In the genomic region with DNA sequence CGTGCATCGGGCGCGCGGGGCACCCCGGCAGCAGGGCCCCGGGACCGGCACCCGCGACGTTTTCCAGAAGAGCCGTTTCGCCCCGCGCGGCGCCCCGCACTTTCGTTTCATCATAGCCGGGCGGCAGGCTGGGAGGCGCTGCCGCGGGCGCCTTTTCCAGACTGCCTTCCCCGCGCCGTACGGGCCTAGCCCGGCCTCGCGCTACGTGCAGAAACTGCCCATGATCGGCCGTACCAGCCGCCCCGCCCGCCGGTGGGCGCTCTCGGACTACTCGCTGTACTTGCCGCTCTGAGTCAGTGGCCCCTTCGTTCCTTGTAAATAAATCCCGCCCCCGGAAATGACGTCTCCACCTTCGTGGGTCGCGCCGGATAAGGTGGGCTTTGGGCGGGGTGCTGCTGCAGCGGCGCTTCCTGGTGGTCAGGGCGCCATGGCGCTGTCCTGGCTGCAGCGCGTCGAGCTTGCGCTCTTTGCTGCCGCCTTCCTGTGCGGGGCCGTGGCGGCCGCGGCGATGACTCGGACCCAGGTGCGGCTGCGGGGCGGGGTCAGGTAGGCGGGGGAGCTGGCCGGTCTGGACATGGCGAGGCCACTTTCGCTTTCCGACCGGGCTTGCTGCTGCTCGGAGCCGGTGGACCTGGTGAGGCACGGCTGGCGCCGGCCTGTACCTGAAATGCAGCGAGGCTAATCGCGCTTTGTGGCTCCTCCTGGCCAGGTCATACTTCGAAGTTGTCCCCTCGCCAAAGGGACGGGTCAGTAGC, we compare ENCODE assay signal across 9 cellular contexts. TPM values are rescaled to one million over a fixed set of nuclear protein-coding genes. Genes with fewer than 3 reads are reported as not detected.
DNase-seq lines count a peak whose midpoint lies in the region; ATAC-seq, FAIRE-seq and TF ChIP-seq lines count a peak whose summit lies in the region.
"Had no signal": no experiment of that assay in that cellular context is flagged by ENCODE, and none has a peak within 500 bp of the region (broad histone marks: within the 10 kb centered on the region; RNA-seq: fewer than 3 reads in every experiment).

A gene with protein sequence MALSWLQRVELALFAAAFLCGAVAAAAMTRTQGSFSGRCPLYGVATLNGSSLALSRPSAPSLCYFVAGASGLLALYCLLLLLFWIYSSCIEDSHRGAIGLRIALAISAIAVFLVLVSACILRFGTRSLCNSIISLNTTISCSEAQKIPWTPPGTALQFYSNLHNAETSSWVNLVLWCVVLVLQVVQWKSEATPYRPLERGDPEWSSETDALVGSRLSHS (plus strand): TSS at position 398 of the 755 bp plus-strand sequence. CDS start 30 bp downstream, at position 428.

- H3K9me3 Mint-ChIP-seq in central memory CD8-positive, alpha-beta T cell: no peaks in the 10 kb centered on the region

- peaks cover 48% of the 10 kb centered on the region for H3K4me1 Mint-ChIP-seq in central memory CD8-positive, alpha-beta T cell

- ATAC-seq in HG03196 (IDR thresholded peaks at IDR 0.05; ENCODE audit: unreplicated experiment): peak; percentile 66
- ATAC-seq in central memory CD8-positive, alpha-beta T cell (replicated peaks; ENCODE audit: extremely low read depth, poor library complexity, severe bottlenecking): peak; percentile 78

- intact Hi-C loops in kidney (cut with DNase I): loop anchor here (10.0 kb wide), 1 partner anchor 78 kb away; no protein-coding TSS in a partner anchor

- H3K4me3 Mint-ChIP-seq in central memory CD8-positive, alpha-beta T cell: peak within 1 kb of the TSS; percentile 97

- H3K4me1 ChIP-seq in kidney (ENCODE audit: control insufficient read depth in 1 of 2, insufficient read depth in 1 of 2, low read depth in 1 of 2, low read length in 2 of 2): peaks cover 19 to 22% of the 10 kb centered on the region in 2 donors

- H3K27ac Mint-ChIP-seq in central memory CD8-positive, alpha-beta T cell (ENCODE audit: low read depth): peak within 1 kb of the TSS; percentile 91

- H3K4me3 ChIP-seq in kidney (ENCODE audit: low read length in 2 of 2): peak within 1 kb of the TSS; percentile 99 to 100

- TF ChIP-seq POLR2A in GM18951 (IDR thresholded peaks at IDR 0.05; ENCODE audit: extremely low read depth, insufficient read depth, insufficient read length): peak; percentile 99

- H3K9ac ChIP-seq in kidney (ENCODE audit: low read length in 2 of 2): peak within 1 kb of the TSS; percentile 89 to 93

- H3K9me3 ChIP-seq in kidney (ENCODE audit: control insufficient read depth in 1 of 2, low read length in 2 of 2): no peaks in the 10 kb centered on the region

- TF ChIP-seq CTCF in AG09319 (IDR thresholded peaks at IDR 0.05; ENCODE audit: low read depth, low read length) (peak; percentile 64), kidney (IDR thresholded peaks at IDR 0.05; ENCODE audit: borderline replicate concordance, extremely low read depth, insufficient read depth) (peak; percentile 47)

- FAIRE-seq in kidney (lab: Jason Lieb, UNC): no peak
- FAIRE-seq: colon had no signal

- DNase-seq in AG09319 (ENCODE audit: extremely low read depth, low read depth): peak; percentile 89
- peak; percentile 92 for DNase-seq in NCI-H345 treated with DMSO at 0.1 percent for 48 hours (lab: John Stamatoyannopoulos, UW; ENCODE audit: unreplicated experiment)
- DNase-seq in activated CD4-positive, CD25-positive, alpha-beta regulatory T cell treated with anti-CD3 and anti-CD28 coated beads, Interleukin-2, amount 50 U/mL, for 16 hours (ENCODE audit: low read depth, low spot score): peak; percentile 96
- DNase-seq in central memory CD8-positive, alpha-beta T cell (ENCODE audit: low spot score in 2 of 2): peak; percentile 95 to 97
- DNase-seq in kidney: peak; percentile 99
- DNase-seq in stimulated activated CD4-positive, alpha-beta T cell treated with anti-CD3 and anti-CD28 coated beads, Interleukin-15, amount 100 ng/mL, for 24 hours: peak; percentile 99

- H3K27ac ChIP-seq in kidney (ENCODE audit: low read depth in 2 of 2, low read length in 2 of 2): peak within 1 kb of the TSS; percentile 92 to 93

- H3K36me3 Mint-ChIP-seq in central memory CD8-positive, alpha-beta T cell (ENCODE audit: insufficient read depth): peaks cover 30% of the 10 kb centered on the region

- H3K36me3 ChIP-seq in kidney (ENCODE audit: control insufficient read depth in 1 of 2, insufficient read depth in 2 of 2, low read length in 2 of 2): peaks cover 11 to 13% of the 10 kb centered on the region in 2 donors

- in situ Hi-C loops in GM18951 (cut with MboI; ENCODE audit: low sequenced_read_pairs, unreplicated experiment): no loop called here

- H3K27me3 Mint-ChIP-seq in central memory CD8-positive, alpha-beta T cell: no peaks in the 10 kb centered on the region

RNA-seq across cellular contexts. Expression of the gene that starts here (rescaled TPM):
- 57.1 TPM for total RNA-seq in kidney
- 105 TPM for polyA plus RNA-seq in kidney (ENCODE audit: insufficient read depth, low read depth, low replicate concordance)

Comparison
In these comparisons a context has a peak if more than half of its experiments do, and no peak if none do; other contexts are left out.
1. Peak in every context shown above with its lines: DNase-seq, ATAC-seq, H3K4me3 ChIP-seq and H3K27ac ChIP-seq.